1 cellular context compared by ENCODE assay signal in genomic region chr19:36819130-36819630, GRCh38.
TF ChIP-seq lines count a peak whose summit lies in the region.

No MANE protein-coding gene starts in this region.

TF ChIP-seq in HEK293, 187 proteins besides CTCF, POLR2A, EP300 and RAD21 (continued from another document):
- 0 out of 2 replicates have a peak, but pooled peaks have one; percentile 31 for TF ChIP-seq ZNF37A (tag by site-specific recombination; IDR thresholded peaks at IDR 0.05)
- TF ChIP-seq ZNF843 (tag by site-specific recombination; IDR thresholded peaks at IDR 0.05): no peak
- TF ChIP-seq ZNF18 (tag by site-specific recombination; IDR thresholded peaks at IDR 0.05): peak; percentile 63; the same call in 1 of the 2 replicates
- no peak for TF ChIP-seq ZNF155 (tag by site-specific recombination; IDR thresholded peaks at IDR 0.05)
- TF ChIP-seq ZNF174 (tag by site-specific recombination; IDR thresholded peaks at IDR 0.05): peak; percentile 87
- peak; percentile 63 for TF ChIP-seq ZNF518A (tag by site-specific recombination; conservative IDR thresholded peaks at IDR 0.05; ENCODE audit: low read depth)
- TF ChIP-seq ZNF274 (IDR thresholded peaks at IDR 0.05; ENCODE audit: low read length): peak; percentile 100
- peak; percentile 99 for TF ChIP-seq ZNF274 (tag by site-specific recombination; IDR thresholded peaks at IDR 0.05; ENCODE audit: borderline replicate concordance)
- TF ChIP-seq ZBTB7A (tag by site-specific recombination; IDR thresholded peaks at IDR 0.05; ENCODE audit: low read depth): no peak
- no peak for TF ChIP-seq ZNF473 (tag by site-specific recombination; IDR thresholded peaks at IDR 0.05)
- TF ChIP-seq ZXDB (tag by site-specific recombination; IDR thresholded peaks at IDR 0.05): 0 out of 2 replicates have a peak, but pooled peaks have one; percentile 13
- TF ChIP-seq ZNF544 (tag by site-specific recombination; IDR thresholded peaks at IDR 0.05): peak; percentile 54; the same call in 1 of the 2 replicates
- no peak for TF ChIP-seq INSM2 (tag by site-specific recombination; IDR thresholded peaks at IDR 0.05)
- 0 out of 2 replicates have a peak, but pooled peaks have one; percentile 14 for TF ChIP-seq ZNF350 (tag by site-specific recombination; IDR thresholded peaks at IDR 0.05)
- 0 out of 2 replicates have a peak, but pooled peaks have one; percentile 20 for TF ChIP-seq SP7 (tag by site-specific recombination; IDR thresholded peaks at IDR 0.05)
